ENCODE assay signal across 9 cellular contexts in the genomic region with DNA sequence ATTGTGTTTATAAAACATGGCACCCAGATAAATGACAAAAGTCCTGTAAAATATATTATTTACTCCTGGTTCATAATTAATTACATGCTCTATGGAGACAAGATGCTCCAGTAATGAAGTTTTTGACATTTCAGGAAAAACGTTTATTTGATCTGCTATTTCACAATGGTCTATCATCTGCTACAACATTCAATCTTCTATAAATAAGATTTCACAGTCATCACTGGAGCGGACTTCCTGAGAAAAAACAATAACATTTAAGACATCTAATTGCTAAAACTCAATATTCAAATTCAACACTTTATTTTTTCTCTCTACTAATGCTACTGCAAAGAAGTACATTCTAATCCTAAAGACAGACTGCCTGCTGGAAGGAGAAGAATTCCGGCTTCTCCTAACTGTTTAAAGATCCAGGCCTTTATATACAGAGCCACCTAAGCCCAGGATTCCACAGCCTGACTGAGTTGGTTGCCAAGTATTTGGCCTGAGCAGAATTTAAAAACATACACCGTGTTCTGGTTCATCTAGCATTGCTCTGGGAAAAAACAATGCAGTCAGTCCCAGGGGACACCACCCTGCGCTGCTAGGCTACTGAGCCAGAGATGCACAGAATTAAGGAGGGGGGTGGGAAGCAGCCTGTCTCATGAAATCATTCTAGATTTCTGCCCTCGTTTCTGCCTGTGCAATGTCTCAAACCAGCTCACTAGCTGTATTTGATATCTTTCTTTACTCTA. TPM values are rescaled to one million over a fixed set of nuclear protein-coding genes. Genes with fewer than 3 reads are reported as not detected.
DNase-seq lines count a peak whose midpoint lies in the region; ATAC-seq and TF ChIP-seq lines count a peak whose summit lies in the region.
"Had no signal": no experiment of that assay in that cellular context is flagged by ENCODE, and none has a peak within 500 bp of the region (broad histone marks: within the 10 kb centered on the region; RNA-seq: fewer than 3 reads in every experiment).

No MANE protein-coding gene starts in this region.

- H3K27me3 ChIP-seq in GM06990 (replicated peaks; ENCODE audit: control insufficient read depth, insufficient read depth, low read length) = no peaks in the 10 kb centered on the region

- TF ChIP-seq CTCF in GM06990 (IDR thresholded peaks at IDR 0.05; ENCODE audit: insufficient read depth, low read length, poor library complexity, severe bottlenecking) (no peak), fibroblast of the aortic adventitia (IDR thresholded peaks at IDR 0.05; ENCODE audit: insufficient read depth, low read length) (no peak)

- no peak overlapping the region for H3K4me3 ChIP-seq in GM06990 (replicated peaks; ENCODE audit: low read depth, low read length)
- H3K4me3 ChIP-seq in fibroblast of the aortic adventitia (ENCODE audit: low read depth, low read length) = no peak overlapping the region

- H3K36me3 ChIP-seq in GM06990 (ENCODE audit: control insufficient read depth, insufficient read depth, low read length) = no peaks in the 10 kb centered on the region

- ATAC-seq in GM21528 (IDR thresholded peaks at IDR 0.05; ENCODE audit: low FRiP score, unreplicated experiment) (no peak), GM21576 (IDR thresholded peaks at IDR 0.05; ENCODE audit: unreplicated experiment) (no peak), GM19467 (IDR thresholded peaks at IDR 0.05; ENCODE audit: unreplicated experiment) (no peak)
- ATAC-seq: HCT116 had no signal

- DNase-seq in GM06990 (ENCODE audit: extremely low read depth, insufficient read length) (peak; percentile 4), NCI-H2171 treated with DMSO at 0.1 percent for 48 hours (lab: John Stamatoyannopoulos, UW) (peak; percentile 91), fibroblast of the aortic adventitia (ENCODE audit: low read depth) (peak; percentile 78), pons (ENCODE audit: low spot score) (peak; percentile 43), NCI-H510A (lab: John Stamatoyannopoulos, UW) (no peak)

RNA-seq across cellular contexts. Expression of a gene that starts 58.0 kb away (rescaled TPM):
- 12.8 and 54.9 TPM in 2 replicates for total RNA-seq in fibroblast of the aortic adventitia (ENCODE audit: low replicate concordance)
